Comparison of ENCODE assay signal across 25 cellular contexts in the genomic region with DNA sequence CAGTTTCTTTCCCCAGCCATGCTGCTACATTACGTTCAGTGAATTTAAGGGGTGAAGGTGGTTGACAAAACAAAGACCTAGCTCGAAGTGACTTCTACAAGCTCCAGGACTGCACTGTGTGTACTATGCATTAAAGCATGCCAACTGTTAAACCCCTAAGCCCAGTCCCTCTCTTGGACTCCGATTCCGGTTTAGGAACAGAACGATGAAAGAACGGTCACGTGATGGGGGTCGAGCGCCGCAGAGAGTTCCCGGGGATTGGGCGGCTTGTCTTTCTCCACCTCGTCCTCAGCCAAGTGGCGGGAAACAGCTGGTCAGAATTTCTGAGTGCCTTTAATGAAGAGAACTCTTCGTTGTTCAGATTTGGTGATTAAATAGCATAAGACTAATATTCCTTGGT. TPM values are rescaled to one million over a fixed set of nuclear protein-coding genes. Genes with fewer than 3 reads are reported as not detected.
DNase-seq lines count a peak whose midpoint lies in the region; ATAC-seq, FAIRE-seq and TF ChIP-seq lines count a peak whose summit lies in the region.
"Had no signal": no experiment of that assay in that cellular context is flagged by ENCODE, and none has a peak within 500 bp of the region (broad histone marks: within the 10 kb centered on the region; RNA-seq: fewer than 3 reads in every experiment).

No MANE protein-coding gene starts in this region.

- peak; percentile 12 for DNase-seq in activated CD8-positive, alpha-beta memory T cell treated with anti-CD3 and anti-CD28 coated beads, Interleukin-2, amount 10 ng/mL, durations not matched to agents 7 days and 5 days
- no peak for DNase-seq in activated CD8-positive, alpha-beta memory T cell treated with anti-CD3 and anti-CD28 coated beads for 24 hours
- DNase-seq in WERI-Rb-1 (peak; percentile 2), endodermal cell (peak; percentile 20), GM19239 (ENCODE audit: insufficient read length, low spot score) (no peak), KBM-7 (no peak)
- DNase-seq in activated T-cell treated with anti-CD3 and anti-CD28 coated beads, Interleukin-2, amount 50 U/mL, for 48 hours, result no peak
- DNase-seq: 8988T; ACHN; AML-193; BE2C; CD4-positive, alpha-beta T cell; CD8-positive, alpha-beta memory T cell; DMS 273 treated with DMSO at 0.1 percent for 48 hours; DMS79; EL; GDM1; HCEC 1CT had no signal

- no peaks in the 10 kb centered on the region for H3K36me3 Mint-ChIP-seq in activated CD8-positive, alpha-beta memory T cell treated with anti-CD3 and anti-CD28 coated beads, Interleukin-2, amount 10 ng/mL, durations not matched to agents 7 days and 5 days
- no peaks in the 10 kb centered on the region for H3K36me3 Mint-ChIP-seq in endodermal cell (ENCODE audit: low read depth)
- H3K36me3 Mint-ChIP-seq: CD14-positive monocyte; CD8-positive, alpha-beta memory T cell had no signal

- no peaks in the 10 kb centered on the region for H3K4me1 ChIP-seq in endodermal cell (ENCODE audit: control insufficient read depth, insufficient read depth, low read length)
- H3K4me1 ChIP-seq: A549; BE2C; BLaER1 treated with 17β-estradiol and CSF1 and Interleukin-3, amounts not matched to agents 10 nM and 100 nM had no signal

- no peak overlapping the region for H3K4me3 ChIP-seq in WERI-Rb-1 (ENCODE audit: low read depth, low read length)
- H3K4me3 ChIP-seq in endodermal cell (ENCODE audit: low read length), result no peak overlapping the region
- H3K4me3 ChIP-seq: A549; BLaER1 treated with 17β-estradiol and CSF1 and Interleukin-3, amounts not matched to agents 10 nM and 100 nM; GM12878; GM23338 had no signal

- H3K27me3 ChIP-seq in WERI-Rb-1 (ENCODE audit: insufficient read depth, low read depth, severe bottlenecking) (peaks cover under 1% of the 10 kb centered on the region), endodermal cell (ENCODE audit: control insufficient read depth, insufficient read depth, low read length, poor library complexity, severe bottlenecking) (peaks cover 7% of the 10 kb centered on the region)
- H3K27me3 ChIP-seq: BE2C; BLaER1 treated with 17β-estradiol and CSF1 and Interleukin-3, amounts not matched to agents 10 nM and 100 nM had no signal

- WGBS in endodermal cell (ENCODE audit: insufficient coverage in 1 of 2, insufficient read length in 1 of 2), 2 experiments, result 95 to 98% methylated on average over 12 to 15 of the region's 15 CpGs

- TF ChIP-seq CTCF in WERI-Rb-1 (IDR thresholded peaks at IDR 0.05; ENCODE audit: low read depth, low read length) (no peak), endodermal cell (conservative IDR thresholded peaks at IDR 0.05) (no peak)

- in situ Hi-C loops in KBM-7 (cut with MboI; ENCODE audit: low pct_unique_long_range_greater_than_20kb, low sequenced_read_pairs), result no loop called here

- no peaks in the 10 kb centered on the region for H3K4me1 Mint-ChIP-seq in activated CD8-positive, alpha-beta memory T cell treated with anti-CD3 and anti-CD28 coated beads, Interleukin-2, amount 10 ng/mL, durations not matched to agents 7 days and 5 days
- no peaks in the 10 kb centered on the region for H3K4me1 Mint-ChIP-seq in endodermal cell
- H3K4me1 Mint-ChIP-seq: CD14-positive monocyte; CD8-positive, alpha-beta memory T cell; GM23338 had no signal

- H3K4me3 Mint-ChIP-seq in activated CD8-positive, alpha-beta memory T cell treated with anti-CD3 and anti-CD28 coated beads, Interleukin-2, amount 10 ng/mL, durations not matched to agents 7 days and 5 days, result no peak overlapping the region
- H3K4me3 Mint-ChIP-seq in endodermal cell, result no peak overlapping the region
- H3K4me3 Mint-ChIP-seq: CD14-positive monocyte; CD4-positive, alpha-beta T cell; CD8-positive, alpha-beta memory T cell; GM23338 had no signal

- H3K36me3 ChIP-seq in WERI-Rb-1 (no peaks in the 10 kb centered on the region), endodermal cell (ENCODE audit: control insufficient read depth, insufficient read depth, low read length) (no peaks in the 10 kb centered on the region)
- H3K36me3 ChIP-seq: BE2C; BLaER1 treated with 17β-estradiol and CSF1 and Interleukin-3, amounts not matched to agents 10 nM and 100 nM had no signal

- H3K27ac ChIP-seq in WERI-Rb-1, result no peak overlapping the region
- H3K27ac ChIP-seq in endodermal cell (ENCODE audit: low read depth, low read length), result no peak overlapping the region
- H3K27ac ChIP-seq: A549; BLaER1 treated with 17β-estradiol and CSF1 and Interleukin-3, amounts not matched to agents 10 nM and 100 nM had no signal

- no peak for ATAC-seq in activated CD8-positive, alpha-beta memory T cell treated with anti-CD3 and anti-CD28 coated beads, Interleukin-2, amount 10 ng/mL, durations not matched to agents 7 days and 5 days
- ATAC-seq: A549, GM12878, GM23338 had no signal

- no peaks in the 10 kb centered on the region for H3K27me3 Mint-ChIP-seq in activated CD8-positive, alpha-beta memory T cell treated with anti-CD3 and anti-CD28 coated beads, Interleukin-2, amount 10 ng/mL, durations not matched to agents 7 days and 5 days
- H3K27me3 Mint-ChIP-seq in endodermal cell (ENCODE audit: insufficient read depth), result peaks cover 45% of the 10 kb centered on the region
- H3K27me3 Mint-ChIP-seq: CD4-positive, alpha-beta T cell had no signal

- CTCF ChIA-PET in activated CD8-positive, alpha-beta memory T cell treated with anti-CD3 and anti-CD28 coated beads, Interleukin-2, amount 10 ng/mL, durations not matched to agents 7 days and 5 days (lab: Charles Lee), result no interaction called here

- no peak overlapping the region for H3K27ac Mint-ChIP-seq in activated CD8-positive, alpha-beta memory T cell treated with anti-CD3 and anti-CD28 coated beads, Interleukin-2, amount 10 ng/mL, durations not matched to agents 7 days and 5 days
- no peak overlapping the region for H3K27ac Mint-ChIP-seq in endodermal cell
- H3K27ac Mint-ChIP-seq: CD14-positive monocyte; CD4-positive, alpha-beta T cell; CD8-positive, alpha-beta memory T cell; GM23338 had no signal

- FAIRE-seq in GM19239 (lab: Jason Lieb, UNC), result no peak
- FAIRE-seq: A549, D721Med, GM12878 had no signal

- H3K9me3 Mint-ChIP-seq in activated CD8-positive, alpha-beta memory T cell treated with anti-CD3 and anti-CD28 coated beads, Interleukin-2, amount 10 ng/mL, durations not matched to agents 7 days and 5 days (ENCODE audit: low read depth), result no peaks in the 10 kb centered on the region
- no peaks in the 10 kb centered on the region for H3K9me3 Mint-ChIP-seq in endodermal cell
- H3K9me3 Mint-ChIP-seq: CD4-positive, alpha-beta T cell; GM23338 had no signal

- H3K9ac ChIP-seq in endodermal cell (ENCODE audit: extremely low read depth, low read length, poor library complexity, severe bottlenecking), result no peak overlapping the region
- H3K9ac ChIP-seq: BLaER1 treated with 17β-estradiol and CSF1 and Interleukin-3, amounts not matched to agents 10 nM and 100 nM had no signal

- H3K9me3 ChIP-seq in WERI-Rb-1 (ENCODE audit: severe bottlenecking) (no peaks in the 10 kb centered on the region), endodermal cell (ENCODE audit: control insufficient read depth, low read length) (no peaks in the 10 kb centered on the region)
- H3K9me3 ChIP-seq: A549; BE2C; BLaER1 treated with 17β-estradiol and CSF1 and Interleukin-3, amounts not matched to agents 10 nM and 100 nM had no signal

RNA-seq across cellular contexts. Expression of gene IRX2, which starts 25.5 kb away (rescaled TPM):
- total RNA-seq in activated CD8-positive, alpha-beta memory T cell treated with anti-CD3 and anti-CD28 coated beads, Interleukin-2, amount 10 ng/mL, durations not matched to agents 7 days and 5 days, result not detected
- total RNA-seq in endodermal cell, result 1 to 10 TPM; 4.2 to 6.9 TPM
- 67.3 TPM for polyA plus RNA-seq in endodermal cell (2013, experiment 1 of 2)
- polyA plus RNA-seq in endodermal cell (2013, experiment 2 of 2), result 57.3 TPM
- total RNA-seq: CD4-positive, alpha-beta T cell; CD8-positive, alpha-beta memory T cell; GM12878; H4 had no signal
- polyA plus RNA-seq: CD14-positive monocyte; CD8-positive, alpha-beta memory T cell; GM12878 had no signal

Comparison
In these comparisons a context has a peak if more than half of its experiments do, and no peak if none do; other contexts are left out.
1. DNase-seq: peak in activated CD8-positive, alpha-beta memory T cell treated with anti-CD3 and anti-CD28 coated beads, Interleukin-2, amount 10 ng/mL, durations not matched to agents 7 days and 5 days (single experiment), WERI-Rb-1 (single experiment) and endodermal cell (single experiment); none in activated CD8-positive, alpha-beta memory T cell treated with anti-CD3 and anti-CD28 coated beads for 24 hours (single experiment), GM19239 (single experiment), activated T-cell treated with anti-CD3 and anti-CD28 coated beads, Interleukin-2, amount 50 U/mL, for 48 hours (0 of 2) and KBM-7 (single experiment).
2. RNA of gene IRX2, which starts 25.5 kb away (total RNA-seq): 4.2 to 6.9 TPM in endodermal cell; not detected in activated CD8-positive, alpha-beta memory T cell treated with anti-CD3 and anti-CD28 coated beads, Interleukin-2, amount 10 ng/mL, durations not matched to agents 7 days and 5 days; every median in the first group is over 4 times any median in the second.